In the genomic region with DNA sequence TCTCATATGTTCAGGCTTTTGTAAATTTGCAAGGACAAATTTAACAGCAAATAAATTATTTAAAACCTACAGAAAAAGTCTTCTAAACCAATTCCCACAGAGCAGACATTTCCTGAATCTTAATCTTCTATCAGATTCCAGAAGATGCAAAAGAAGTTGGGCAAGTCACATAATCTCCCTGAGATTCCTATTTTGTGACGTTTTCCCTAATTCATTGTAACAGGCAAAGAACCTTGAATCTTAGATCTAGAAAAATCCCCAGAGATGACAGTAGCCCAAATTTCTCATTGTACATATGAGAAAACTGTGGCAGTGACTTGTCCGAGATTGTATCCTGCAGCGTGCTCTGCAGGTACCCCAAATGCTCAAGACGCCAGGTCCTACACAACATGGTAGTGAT, we compare ENCODE assay signal across 34 cellular contexts. TPM values are rescaled to one million over a fixed set of nuclear protein-coding genes. Genes with fewer than 3 reads are reported as not detected.
DNase-seq lines count a peak whose midpoint lies in the region; ATAC-seq and TF ChIP-seq lines count a peak whose summit lies in the region.
"Had no signal": no experiment of that assay in that cellular context is flagged by ENCODE, and none has a peak within 500 bp of the region (broad histone marks: within the 10 kb centered on the region; RNA-seq: fewer than 3 reads in every experiment).

No MANE protein-coding gene starts in this region.

- no TSS peak for BruUV-seq in A673 (replicated peaks; lab: Mats Ljungman, UMichigan)

- TF ChIP-seq POLR2A in upper lobe of left lung (IDR thresholded peaks at IDR 0.05) = no peak
- no peak for TF ChIP-seq POLR2A in body of pancreas (IDR thresholded peaks at IDR 0.05)

- H3K4me3 ChIP-seq in A673 (ENCODE audit: low read depth, low read length, poor library complexity, severe bottlenecking) = no peak overlapping the region
- H3K4me3 ChIP-seq in SK-N-MC = no peak overlapping the region
- H3K4me3 ChIP-seq in osteoblast (ENCODE audit: insufficient read depth, low read length) = no peak overlapping the region
- H3K4me3 ChIP-seq in upper lobe of left lung = no peak overlapping the region
- no peak overlapping the region for H3K4me3 ChIP-seq in body of pancreas
- H3K4me3 ChIP-seq: A549; BLaER1; BLaER1 treated with 17β-estradiol and CSF1 and Interleukin-3, amounts not matched to agents 10 nM and 100 nM had no signal

- 90 to 97% methylated on average over 4 of the region's 4 CpGs for WGBS in upper lobe of left lung, 2 donors
- WGBS in body of pancreas, 2 donors = 74 to 77% methylated on average over 4 of the region's 4 CpGs

- H3K79me2 ChIP-seq in osteoblast (ENCODE audit: insufficient read depth, low read length) = no peaks in the 10 kb centered on the region

- DNase-seq in A673 (ENCODE audit: low spot score) (peak; percentile 70), SK-N-MC (ENCODE audit: low read depth, low spot score) (no peak), osteoblast (ENCODE audit: insufficient read length, low spot score, missing footprints) (peak; percentile 57), upper lobe of left lung (no peak), body of pancreas (no peak)
- DNase-seq in stimulated activated naive CD4-positive, alpha-beta T cell treated with Interleukin-2 at 50 U/mL for 16 hours (lab: John Stamatoyannopoulos, UW) = no peak
- DNase-seq: 8988T; ACHN; AML-193; BE2C; C1 segment of cervical spinal cord; Caco-2; Calu3; CD4-positive, alpha-beta memory T cell; CD4-positive, alpha-beta T cell; CD4-positive, CD25-positive, alpha-beta regulatory T cell; CD8-positive, alpha-beta memory T cell; CD8-positive, alpha-beta T cell; COR-L47; DMS 273 treated with DMSO at 0.1 percent for 48 hours; DMS153; DMS53; DMS79; DMS79 treated with DMSO at 0.1 percent for 48 hours; DND-41; EL had no signal

- CTCF ChIA-PET in A673 (lab: Charles Lee) = no interaction called here

- ATAC-seq in upper lobe of left lung (ENCODE audit: low FRiP score in 2 of 2) (no peak), body of pancreas (no peak)
- ATAC-seq: A549; CD8-positive, alpha-beta T cell had no signal

- H3K4me1 ChIP-seq in A673 (ENCODE audit: insufficient read depth, low read length, poor library complexity, severe bottlenecking) (peaks cover 28% of the 10 kb centered on the region), osteoblast (ENCODE audit: insufficient read depth, low read length) (no peaks in the 10 kb centered on the region), upper lobe of left lung (no peaks in the 10 kb centered on the region), body of pancreas (no peaks in the 10 kb centered on the region)
- H3K4me1 ChIP-seq: A549; BE2C; BLaER1; BLaER1 treated with 17β-estradiol and CSF1 and Interleukin-3, amounts not matched to agents 10 nM and 100 nM; Caco-2 had no signal

- TF ChIP-seq EP300 in upper lobe of left lung (IDR thresholded peaks at IDR 0.05) = no peak

- H3K9ac ChIP-seq in SK-N-MC (ENCODE audit: insufficient read length) = no peak overlapping the region
- H3K9ac ChIP-seq: BLaER1; BLaER1 treated with 17β-estradiol and CSF1 and Interleukin-3, amounts not matched to agents 10 nM and 100 nM had no signal

- POLR2A ChIA-PET in A673 (lab: Charles Lee; ENCODE audit: low non-redundant PET) = no interaction called here

- H3K27me3 ChIP-seq in A673 (replicated peaks; ENCODE audit: insufficient read depth, low read depth, low read length, poor library complexity) (no peaks in the 10 kb centered on the region), osteoblast (ENCODE audit: insufficient read depth, low read length) (no peaks in the 10 kb centered on the region), upper lobe of left lung (no peaks in the 10 kb centered on the region), body of pancreas (no peaks in the 10 kb centered on the region)
- H3K27me3 ChIP-seq: BE2C; BLaER1; BLaER1 treated with 17β-estradiol and CSF1 and Interleukin-3, amounts not matched to agents 10 nM and 100 nM had no signal

- no peak overlapping the region for H3K4me2 ChIP-seq in osteoblast (ENCODE audit: insufficient read depth, low read length)
- H3K4me2 ChIP-seq: A549; BLaER1; BLaER1 treated with 17β-estradiol and CSF1 and Interleukin-3, amounts not matched to agents 10 nM and 100 nM had no signal

- TF ChIP-seq CTCF in A673 (conservative IDR thresholded peaks at IDR 0.05; ENCODE audit: low read depth, low read length) = no peak
- TF ChIP-seq CTCF in osteoblast (IDR thresholded peaks at IDR 0.05; ENCODE audit: extremely low read depth, low read depth, low read length) = no peak
- TF ChIP-seq CTCF in upper lobe of left lung (IDR thresholded peaks at IDR 0.05) = no peak
- no peak for TF ChIP-seq CTCF in body of pancreas (IDR thresholded peaks at IDR 0.05)

- H3K36me3 ChIP-seq in A673 (ENCODE audit: insufficient read depth, low read length, poor library complexity, severe bottlenecking) (no peaks in the 10 kb centered on the region), SK-N-MC (ENCODE audit: insufficient read depth, low read length) (no peaks in the 10 kb centered on the region; the same call in 1 of the 2 replicates), osteoblast (ENCODE audit: insufficient read depth, low read length) (no peaks in the 10 kb centered on the region), upper lobe of left lung (no peaks in the 10 kb centered on the region), body of pancreas (replicated peaks in 1 of 2; ENCODE audit: insufficient read depth in 1 of 2, low read depth in 2 of 2) (no peaks in the 10 kb centered on the region)
- H3K36me3 ChIP-seq: BE2C; BLaER1; BLaER1 treated with 17β-estradiol and CSF1 and Interleukin-3, amounts not matched to agents 10 nM and 100 nM had no signal

- H2AFZ ChIP-seq in osteoblast (ENCODE audit: low read length) = no peak overlapping the region

- H3K27ac ChIP-seq in A673 (ENCODE audit: low read depth, low read length, poor library complexity, severe bottlenecking) (peak overlapping the region; percentile 73), SK-N-MC (peak overlapping the region; percentile 89), osteoblast (ENCODE audit: low read depth, low read length) (no peak overlapping the region), upper lobe of left lung (no peak overlapping the region), body of pancreas (no peak overlapping the region)
- H3K27ac ChIP-seq: 22Rv1; A549; BLaER1; BLaER1 treated with 17β-estradiol and CSF1 and Interleukin-3, amounts not matched to agents 10 nM and 100 nM; C4-2B had no signal

- H3K9me3 ChIP-seq in A673 (ENCODE audit: low read depth, low read length, poor library complexity, severe bottlenecking) = peaks cover 9% of the 10 kb centered on the region
- peaks cover 15% of the 10 kb centered on the region; the same call in 1 of the 2 replicates for H3K9me3 ChIP-seq in SK-N-MC (ENCODE audit: low read depth, low read length)
- H3K9me3 ChIP-seq in osteoblast (ENCODE audit: low read depth, low read length) = no peaks in the 10 kb centered on the region
- no peaks in the 10 kb centered on the region for H3K9me3 ChIP-seq in upper lobe of left lung
- no peaks in the 10 kb centered on the region for H3K9me3 ChIP-seq in body of pancreas
- H3K9me3 ChIP-seq: BE2C had no signal

- H4K20me1 ChIP-seq in osteoblast (ENCODE audit: insufficient read depth, low read length) = no peaks in the 10 kb centered on the region
- H4K20me1 ChIP-seq: BLaER1; BLaER1 treated with 17β-estradiol and CSF1 and Interleukin-3, amounts not matched to agents 10 nM and 100 nM had no signal

- intact Hi-C loops in A673 (cut with micrococcal nuclease; ENCODE audit: unreplicated experiment) = no loop called here
- intact Hi-C loops in body of pancreas (cut with DNase I) = no loop called here

RNA-seq across cellular contexts. Expression of gene ITPRID1, which starts 4.9 kb away (rescaled TPM):
- total RNA-seq in A673 (2021) (0.21 and 0.31 TPM in 2 replicates), osteoblast (not detected in 2 replicates), upper lobe of left lung (under 1 TPM in 3 of 6 donors, not detected in 3; 0.10 to 0.30 (median 0.17) TPM), body of pancreas (not detected)
- total RNA-seq: A172; B cell; CD4-positive, alpha-beta memory T cell; CD4-positive, alpha-beta T cell; CD4-positive, CD25-positive, alpha-beta regulatory T cell; CD8-positive, alpha-beta memory T cell; CD8-positive, alpha-beta T cell; Daoy had no signal

Comparison
In these comparisons a context has a peak if more than half of its experiments do, and no peak if none do; other contexts are left out.
1. DNase-seq: peak in A673 (single experiment) and osteoblast (single experiment); none in SK-N-MC (single experiment), upper lobe of left lung (0 of 2), body of pancreas (0 of 4) and stimulated activated naive CD4-positive, alpha-beta T cell treated with Interleukin-2 at 50 U/mL for 16 hours (single experiment).
2. H3K27ac ChIP-seq: peak in A673 (single experiment) and SK-N-MC (single experiment); none in osteoblast (single experiment), upper lobe of left lung (0 of 4) and body of pancreas (0 of 4).